ENCODE assay signal across 12 cellular contexts in genomic region chr10:7690885-7691597, GRCh38. TPM values are rescaled to one million over a fixed set of nuclear protein-coding genes. Genes with fewer than 3 reads are reported as not detected.
DNase-seq lines count a peak whose midpoint lies in the region; ATAC-seq and TF ChIP-seq lines count a peak whose summit lies in the region.
"Not testable (repeated sequence)": the region's sequence is repeated elsewhere in the genome, so short reads cannot be mapped to it uniquely, and the experiment has no call there.
"Had no signal": no experiment of that assay in that cellular context is flagged by ENCODE, and none has a peak within 500 bp of the region (broad histone marks: within the 10 kb centered on the region; RNA-seq: fewer than 3 reads in every experiment).

No MANE protein-coding gene starts in this region.

- peak; percentile 51 for ATAC-seq in activated CD4-positive, alpha-beta T cell treated with anti-CD3 and anti-CD28 coated beads for 36 hours
- ATAC-seq in activated T-cell treated with anti-CD3 and anti-CD28 coated beads, Interleukin-2, amount 50 U/mL, for 72 hours (replicated peaks in 1 of 2), result peak; percentile 35 to 47
- peak; percentile 13 for ATAC-seq in memory B cell (ENCODE audit: low read depth)
- ATAC-seq in stimulated activated naive CD8-positive, alpha-beta T cell treated with anti-CD3 and anti-CD28 coated beads, Interleukin-15, amount 100 ng/mL, for 72 hours, result peak; percentile 46

- TF ChIP-seq CTCF in GM12865 (IDR thresholded peaks at IDR 0.05; ENCODE audit: insufficient read depth, low read depth, low read length, missing control alignments), result not testable (repeated sequence)

- H3K9me3 Mint-ChIP-seq in T-helper 1 cell treated with Interleukin-12 subunit alpha and Interleukin-12 subunit beta and Interleukin-4 antibody, amounts not matched to agents 30 μg/mL and 1 μg/mL, for 36 hours, result peaks cover 44% of the 10 kb centered on the region
- peaks cover 15% of the 10 kb centered on the region for H3K9me3 Mint-ChIP-seq in activated CD4-positive, alpha-beta T cell treated with anti-CD3 and anti-CD28 coated beads for 36 hours (ENCODE audit: low read depth)
- peaks cover 11 to 17% of the 10 kb centered on the region in 2 donors for H3K9me3 Mint-ChIP-seq in activated T-cell treated with anti-CD3 and anti-CD28 coated beads, Interleukin-2, amount 50 U/mL, for 72 hours
- peaks cover 28% of the 10 kb centered on the region for H3K9me3 Mint-ChIP-seq in activated naive CD8-positive, alpha-beta T cell treated with anti-CD3 and anti-CD28 coated beads for 36 hours
- not testable (repeated sequence) for H3K9me3 Mint-ChIP-seq in memory B cell
- peaks cover 28 to 34% of the 10 kb centered on the region in 2 donors for H3K9me3 Mint-ChIP-seq in stimulated activated naive CD8-positive, alpha-beta T cell treated with anti-CD3 and anti-CD28 coated beads, Interleukin-15, amount 100 ng/mL, for 72 hours

- CTCF ChIA-PET in activated CD4-positive, alpha-beta T cell treated with anti-CD3 and anti-CD28 coated beads for 36 hours (lab: Charles Lee), result interaction anchor here (0.6 to 1.0 kb wide), 2 partner anchors 11 to 165 kb away, joined by 3 read pairs; no protein-coding TSS in a partner anchor

- POLR2A ChIA-PET in activated CD4-positive, alpha-beta T cell treated with anti-CD3 and anti-CD28 coated beads for 36 hours (lab: Charles Lee), result interaction anchor here (0.6 kb wide), 1 partner anchor 86 kb away, joined by 3 read pairs; no protein-coding TSS in a partner anchor

- H3K4me3 Mint-ChIP-seq in T-helper 1 cell treated with Interleukin-12 subunit alpha and Interleukin-12 subunit beta and Interleukin-4 antibody, amounts not matched to agents 30 μg/mL and 1 μg/mL, for 36 hours; activated CD4-positive, alpha-beta T cell treated with anti-CD3 and anti-CD28 coated beads for 36 hours; activated T-cell treated with anti-CD3 and anti-CD28 coated beads, Interleukin-2, amount 50 U/mL, for 72 hours; activated naive CD8-positive, alpha-beta T cell treated with anti-CD3 and anti-CD28 coated beads for 36 hours; memory B cell; stimulated activated naive CD8-positive, alpha-beta T cell treated with anti-CD3 and anti-CD28 coated beads, Interleukin-15, amount 100 ng/mL, for 72 hours: not testable (repeated sequence)

- H3K36me3 Mint-ChIP-seq in T-helper 1 cell treated with Interleukin-12 subunit alpha and Interleukin-12 subunit beta and Interleukin-4 antibody, amounts not matched to agents 30 μg/mL and 1 μg/mL, for 36 hours (ENCODE audit: low read depth), result peaks cover 11% of the 10 kb centered on the region
- H3K36me3 Mint-ChIP-seq in activated CD4-positive, alpha-beta T cell treated with anti-CD3 and anti-CD28 coated beads for 36 hours (ENCODE audit: low read depth); activated naive CD8-positive, alpha-beta T cell treated with anti-CD3 and anti-CD28 coated beads for 36 hours; memory B cell: not testable (repeated sequence)
- peaks cover 15 to 20% of the 10 kb centered on the region in 2 donors for H3K36me3 Mint-ChIP-seq in activated T-cell treated with anti-CD3 and anti-CD28 coated beads, Interleukin-2, amount 50 U/mL, for 72 hours (ENCODE audit: insufficient read depth in 2 of 2)

- not testable (repeated sequence) for H3K27me3 Mint-ChIP-seq in T-helper 1 cell treated with Interleukin-12 subunit alpha and Interleukin-12 subunit beta and Interleukin-4 antibody, amounts not matched to agents 30 μg/mL and 1 μg/mL, for 36 hours (ENCODE audit: low read depth); activated CD4-positive, alpha-beta T cell treated with anti-CD3 and anti-CD28 coated beads for 36 hours; activated T-cell treated with anti-CD3 and anti-CD28 coated beads, Interleukin-2, amount 50 U/mL, for 72 hours (ENCODE audit: low read depth); activated naive CD8-positive, alpha-beta T cell treated with anti-CD3 and anti-CD28 coated beads for 36 hours; memory B cell; stimulated activated naive CD8-positive, alpha-beta T cell treated with anti-CD3 and anti-CD28 coated beads, Interleukin-15, amount 100 ng/mL, for 72 hours

- not testable (repeated sequence) for H3K4me3 ChIP-seq in GM12865 (ENCODE audit: low read depth, low read length)

- peak overlapping the region; percentile 53 for H3K27ac Mint-ChIP-seq in T-helper 1 cell treated with Interleukin-12 subunit alpha and Interleukin-12 subunit beta and Interleukin-4 antibody, amounts not matched to agents 30 μg/mL and 1 μg/mL, for 36 hours
- not testable (repeated sequence) for H3K27ac Mint-ChIP-seq in activated CD4-positive, alpha-beta T cell treated with anti-CD3 and anti-CD28 coated beads for 36 hours; activated T-cell treated with anti-CD3 and anti-CD28 coated beads, Interleukin-2, amount 50 U/mL, for 72 hours; activated naive CD8-positive, alpha-beta T cell treated with anti-CD3 and anti-CD28 coated beads for 36 hours; memory B cell; stimulated activated naive CD8-positive, alpha-beta T cell treated with anti-CD3 and anti-CD28 coated beads, Interleukin-15, amount 100 ng/mL, for 72 hours

- peaks cover 20% of the 10 kb centered on the region for H3K4me1 Mint-ChIP-seq in T-helper 1 cell treated with Interleukin-12 subunit alpha and Interleukin-12 subunit beta and Interleukin-4 antibody, amounts not matched to agents 30 μg/mL and 1 μg/mL, for 36 hours (ENCODE audit: low read depth)
- not testable (repeated sequence) for H3K4me1 Mint-ChIP-seq in activated CD4-positive, alpha-beta T cell treated with anti-CD3 and anti-CD28 coated beads for 36 hours; activated naive CD8-positive, alpha-beta T cell treated with anti-CD3 and anti-CD28 coated beads for 36 hours; memory B cell
- peaks cover 23% of the 10 kb centered on the region for H3K4me1 Mint-ChIP-seq in activated T-cell treated with anti-CD3 and anti-CD28 coated beads, Interleukin-2, amount 50 U/mL, for 72 hours (ENCODE audit: low read depth)
- peaks cover 24% of the 10 kb centered on the region for H3K4me1 Mint-ChIP-seq in stimulated activated naive CD8-positive, alpha-beta T cell treated with anti-CD3 and anti-CD28 coated beads, Interleukin-15, amount 100 ng/mL, for 72 hours

- intact Hi-C loops in activated CD4-positive, alpha-beta T cell treated with anti-CD3 and anti-CD28 coated beads for 36 hours (cut with DNase I, micrococcal nuclease), result not testable (repeated sequence)

- DNase-seq in GM12865 (ENCODE audit: low read depth), result peak; percentile 58
- DNase-seq in activated CD4-positive, alpha-beta T cell treated with anti-CD3 and anti-CD28 coated beads for 36 hours, result peak; percentile 23
- peak; percentile 20 to 23 for DNase-seq in activated T-cell treated with anti-CD3 and anti-CD28 coated beads, Interleukin-2, amount 50 U/mL, for 72 hours
- peak; percentile 7 for DNase-seq in activated naive CD8-positive, alpha-beta T cell treated with anti-CD3 and anti-CD28 coated beads for 36 hours
- not testable (repeated sequence) for DNase-seq in memory B cell (ENCODE audit: low spot score in 2 of 2)
- peak; percentile 13 to 24 for DNase-seq in stimulated activated naive CD8-positive, alpha-beta T cell treated with anti-CD3 and anti-CD28 coated beads, Interleukin-15, amount 100 ng/mL, for 72 hours

RNA-seq across cellular contexts. Expression of gene ITIH2, which starts 12.1 kb away (rescaled TPM):
- total RNA-seq in activated CD4-positive, alpha-beta T cell treated with anti-CD3 and anti-CD28 coated beads for 36 hours, result not detected
- total RNA-seq in activated T-cell treated with anti-CD3 and anti-CD28 coated beads, Interleukin-2, amount 50 U/mL, for 72 hours, result not detected
- total RNA-seq in activated naive CD8-positive, alpha-beta T cell treated with anti-CD3 and anti-CD28 coated beads for 36 hours, result not detected
- total RNA-seq: A172; CD4-positive, CD25-positive, alpha-beta regulatory T cell; Daoy; GM23338; H7 had no signal

RNA-seq across cellular contexts. Expression of gene ITIH5, which starts 24.3 kb away (rescaled TPM):
- not detected for total RNA-seq in activated CD4-positive, alpha-beta T cell treated with anti-CD3 and anti-CD28 coated beads for 36 hours
- not detected for total RNA-seq in activated T-cell treated with anti-CD3 and anti-CD28 coated beads, Interleukin-2, amount 50 U/mL, for 72 hours
- not detected for total RNA-seq in activated naive CD8-positive, alpha-beta T cell treated with anti-CD3 and anti-CD28 coated beads for 36 hours
- total RNA-seq: CD4-positive, CD25-positive, alpha-beta regulatory T cell; Daoy had no signal
